In the genomic region with DNA sequence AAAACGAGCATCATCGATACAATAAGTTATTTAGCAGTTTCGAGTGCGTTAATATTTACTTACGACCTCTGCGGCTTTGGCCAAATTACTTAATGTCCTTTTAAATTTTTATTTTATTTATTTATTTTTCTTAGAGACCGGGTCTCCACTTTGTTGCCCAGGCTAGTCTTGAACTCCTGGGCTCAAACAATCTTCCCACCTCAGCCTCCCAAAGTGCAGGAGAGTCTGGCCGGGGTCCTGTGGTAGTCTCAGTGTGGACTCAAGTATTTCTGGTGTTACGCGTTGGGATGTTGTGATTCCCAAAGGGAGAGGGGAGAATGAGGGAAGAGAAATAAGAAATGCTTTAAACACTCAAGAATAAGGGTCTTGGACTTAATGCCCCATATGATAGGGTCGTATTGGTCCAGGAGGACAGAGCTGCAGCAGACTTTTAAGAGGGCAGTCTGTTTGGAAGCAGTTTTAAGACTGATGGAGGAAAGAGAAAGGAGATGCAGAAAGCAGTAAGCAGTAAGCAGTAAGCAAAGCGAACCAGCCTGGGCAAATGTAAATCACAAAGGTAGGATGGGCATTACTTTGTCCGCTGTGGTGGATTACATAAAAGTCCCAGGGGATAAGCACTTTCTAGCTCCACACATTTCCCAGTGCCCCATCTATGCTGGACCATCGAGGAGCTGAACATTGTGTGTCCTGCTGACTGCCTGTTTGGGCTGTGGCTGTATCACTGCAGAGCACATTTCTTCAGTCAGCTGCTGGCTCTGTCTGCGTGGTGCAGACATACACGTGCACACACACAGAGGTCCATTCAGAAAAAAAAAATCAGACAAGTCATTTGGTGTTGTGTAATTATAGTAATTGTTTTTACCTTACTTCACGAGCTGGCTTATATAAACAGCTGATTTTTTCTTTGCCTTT, we compare ENCODE assay signal across 8 cellular contexts. TPM values are rescaled to one million over a fixed set of nuclear protein-coding genes. Genes with fewer than 3 reads are reported as not detected.
DNase-seq lines count a peak whose midpoint lies in the region; ATAC-seq and TF ChIP-seq lines count a peak whose summit lies in the region.

No MANE protein-coding gene starts in this region.

- peaks cover 0 to 24% (median 0%) of the 10 kb centered on the region in 9 donors for H3K27me3 ChIP-seq in heart left ventricle

- ATAC-seq in T-helper 17 cell = no peak
- ATAC-seq in heart left ventricle = peak; percentile 56 to 68 (median 62)
- no peak for ATAC-seq in HG03520 (IDR thresholded peaks at IDR 0.05; ENCODE audit: unreplicated experiment)
- no peak for ATAC-seq in GM18907 (IDR thresholded peaks at IDR 0.05; ENCODE audit: unreplicated experiment)

- no peaks in the 10 kb centered on the region for H3K9me3 Mint-ChIP-seq in progenitor cell of endocrine pancreas (ENCODE audit: low read depth)

- 15 to 19% (median 17%) methylated on average over 17 of the region's 17 CpGs for WGBS in heart left ventricle, 4 donors

- H3K9me3 ChIP-seq in T-helper 17 cell (ENCODE audit: control insufficient read depth, low read length, poor library complexity, severe bottlenecking) = no peaks in the 10 kb centered on the region
- no peaks in the 10 kb centered on the region for H3K9me3 ChIP-seq in heart left ventricle

- H3K27ac Mint-ChIP-seq in T-helper 17 cell (no peak overlapping the region), progenitor cell of endocrine pancreas (no peak overlapping the region)

- H3K36me3 Mint-ChIP-seq in T-helper 17 cell (ENCODE audit: low read depth) (peaks cover 2% of the 10 kb centered on the region), progenitor cell of endocrine pancreas (ENCODE audit: insufficient read depth) (no peaks in the 10 kb centered on the region)

- peak in 1 of 2 donors; percentile 30 for TF ChIP-seq POLR2A in heart left ventricle (IDR thresholded peaks at IDR 0.05)

- peak overlapping the region; percentile 62 for H3K4me3 Mint-ChIP-seq in T-helper 17 cell
- H3K4me3 Mint-ChIP-seq in progenitor cell of endocrine pancreas (ENCODE audit: low read depth) = peak overlapping the region; percentile 68

- TF ChIP-seq CTCF in heart left ventricle (IDR thresholded peaks at IDR 0.05) (no peak), progenitor cell of endocrine pancreas (IDR thresholded peaks at IDR 0.05; ENCODE audit: unreplicated experiment) (no peak)

- no peaks in the 10 kb centered on the region for H3K36me3 ChIP-seq in heart left ventricle

- H3K27ac ChIP-seq in heart left ventricle = peak overlapping the region; percentile 84 to 99 (median 97)

- peaks cover 5% of the 10 kb centered on the region for H3K4me1 Mint-ChIP-seq in T-helper 17 cell
- H3K4me1 Mint-ChIP-seq in progenitor cell of endocrine pancreas (ENCODE audit: low read depth) = peaks cover 2% of the 10 kb centered on the region

- H3K4me3 ChIP-seq in GM08714 (ENCODE audit: low read length) (peak overlapping the region; percentile 54), heart left ventricle (peak overlapping the region; percentile 67 to 98 (median 84))

- H3K27me3 Mint-ChIP-seq in T-helper 17 cell (peaks cover 24% of the 10 kb centered on the region), progenitor cell of endocrine pancreas (peaks cover 33% of the 10 kb centered on the region)

- no peak for DNase-seq in T-helper 17 cell
- DNase-seq in heart left ventricle = peak in 4 of 5 donors; percentile 42 to 69 (median 60)
- no peak for DNase-seq in progenitor cell of endocrine pancreas (ENCODE audit: low spot score, unreplicated experiment)
- DNase-seq in NCI-H187 treated with DMSO at 0.1 percent for 48 hours (lab: John Stamatoyannopoulos, UW) = no peak
- DNase-seq in NCI-H2196 (lab: John Stamatoyannopoulos, UW; ENCODE audit: unreplicated experiment) = no peak

- intact Hi-C loops in heart left ventricle (cut with DNase I) = loop anchor here in 7 of 10 donors (2.0 to 10.0 kb wide), 6 partner anchors 31 to 61 kb away; no protein-coding TSS in a partner anchor

- peaks cover 0 to 39% (median 11%) of the 10 kb centered on the region in 12 donors for H3K4me1 ChIP-seq in heart left ventricle

RNA-seq across cellular contexts. Expression of gene PDLIM3, which starts 0.8 kb away (rescaled TPM):
- not detected for total RNA-seq in T-helper 17 cell
- 1,000 to 10,000 TPM in 1 of 9 donors, 100 to 1,000 TPM in 8; 111 to 1,156 (median 246) TPM for total RNA-seq in heart left ventricle
- polyA plus RNA-seq in heart left ventricle = 100 to 1,000 TPM; 187 to 367 TPM
- 3.2 and 3.8 TPM in 2 replicates for total RNA-seq in progenitor cell of endocrine pancreas

Comparison
In these comparisons a context has a peak if more than half of its experiments do, and no peak if none do; other contexts are left out.
1. ATAC-seq: peak in heart left ventricle (4 of 4); none in T-helper 17 cell (single experiment), HG03520 (single experiment) and GM18907 (single experiment).
2. DNase-seq: peak in heart left ventricle (4 of 5); none in T-helper 17 cell (0 of 3), progenitor cell of endocrine pancreas (single experiment), NCI-H187 treated with DMSO at 0.1 percent for 48 hours (single experiment) and NCI-H2196 (single experiment).
3. RNA of gene PDLIM3, which starts 0.8 kb away (total RNA-seq): 111 to 1,156 TPM in heart left ventricle; 3.2 to 3.8 TPM in progenitor cell of endocrine pancreas and not detected in T-helper 17 cell; every median in the first group is over 10 times any median in the second.